ENCODE assay signal across 8 cellular contexts in genomic region chr21:32392299-32392879, GRCh38. TPM values are rescaled to one million over a fixed set of nuclear protein-coding genes. Genes with fewer than 3 reads are reported as not detected.
DNase-seq lines count a peak whose midpoint lies in the region; ATAC-seq and TF ChIP-seq lines count a peak whose summit lies in the region.

No MANE protein-coding gene starts in this region.

- no peaks in the 10 kb centered on the region for H3K9me2 ChIP-seq in SK-N-SH

- H3K4me1 Mint-ChIP-seq in Calu3 (ENCODE audit: low read depth, unreplicated experiment) (peaks cover 19% of the 10 kb centered on the region), HFFc6 (ENCODE audit: low read depth) (peaks cover 54% of the 10 kb centered on the region)

- H3K27ac ChIP-seq in SK-N-SH (ENCODE audit: low read depth in 2 of 2, low read length in 1 of 2) (peak overlapping the region; percentile 45 to 51; a peak in 3 of 4 replicates), esophagus muscularis mucosa (replicated peaks in 1 of 4) (peak overlapping the region; percentile 8 to 90 (median 84)), osteoblast (ENCODE audit: low read depth, low read length) (peak overlapping the region; percentile 78)

- TF ChIP-seq EP300 in SK-N-SH (IDR thresholded peaks at IDR 0.05; ENCODE audit: borderline replicate concordance in 1 of 2, low read depth in 1 of 2, low read length in 1 of 2) (no peak), esophagus muscularis mucosa (IDR thresholded peaks at IDR 0.05) (no peak)

- POLR2A ChIA-PET in SK-N-SH (lab: Yijun Ruan, JAX): no interaction called here

- H3K4me2 ChIP-seq in SK-N-SH: peak overlapping the region; percentile 97
- peak overlapping the region; percentile 98 for H3K4me2 ChIP-seq in osteoblast (ENCODE audit: insufficient read depth, low read length)

- intact Hi-C loops in Calu3 (cut with micrococcal nuclease; ENCODE audit: unreplicated experiment): no loop called here
- intact Hi-C loops in esophagus muscularis mucosa (cut with DNase I): no loop called here

- peaks cover 29% of the 10 kb centered on the region for H4K20me1 ChIP-seq in SK-N-SH (ENCODE audit: insufficient read depth)
- H4K20me1 ChIP-seq in osteoblast (ENCODE audit: insufficient read depth, low read length): peaks cover 26% of the 10 kb centered on the region

- H3K4me3 ChIP-seq in SK-N-SH (ENCODE audit: low read depth in 2 of 2, low read length in 1 of 2): peak overlapping the region; percentile 98 to 99
- H3K4me3 ChIP-seq in esophagus muscularis mucosa: peak overlapping the region; percentile 73 to 98 (median 96)
- H3K4me3 ChIP-seq in osteoblast (ENCODE audit: insufficient read depth, low read length): peak overlapping the region; percentile 86

- H3K4me1 ChIP-seq in SK-N-SH (ENCODE audit: control insufficient read depth in 1 of 2, insufficient read depth in 2 of 2, low read depth in 1 of 2, low read length in 1 of 2): peaks cover 6 to 37% of the 10 kb centered on the region in 2 experiments; a peak in 3 of 4 replicates
- H3K4me1 ChIP-seq in esophagus muscularis mucosa: peaks cover 22 to 46% (median 33%) of the 10 kb centered on the region in 4 donors
- peaks cover 37% of the 10 kb centered on the region for H3K4me1 ChIP-seq in osteoblast (ENCODE audit: insufficient read depth, low read length)

- H3K27me3 Mint-ChIP-seq in Calu3 (ENCODE audit: unreplicated experiment) (no peaks in the 10 kb centered on the region), HFFc6 (ENCODE audit: insufficient read depth) (0 out of 2 replicates have a peak, but pooled peaks cover 2% of the 10 kb centered on the region)

- H3K9me3 Mint-ChIP-seq in Calu3 (ENCODE audit: low read depth, unreplicated experiment): no peaks in the 10 kb centered on the region
- no peaks in the 10 kb centered on the region; the same call in 1 of the 2 replicates for H3K9me3 Mint-ChIP-seq in HFFc6

- 1% methylated on average over 16 of the region's 32 CpGs for WGBS in SK-N-SH (ENCODE audit: low lambda C conversion rate)
- WGBS in esophagus muscularis mucosa: 1% methylated on average over 13 of the region's 32 CpGs

- BruUV-seq in Calu3 (replicated peaks; lab: Mats Ljungman, UMichigan): no TSS peak

- TF ChIP-seq RAD21 in SK-N-SH (IDR thresholded peaks at IDR 0.05; ENCODE audit: low read length): no peak

- H3K9me3 ChIP-seq in SK-N-SH (no peaks in the 10 kb centered on the region), esophagus muscularis mucosa (no peaks in the 10 kb centered on the region), osteoblast (ENCODE audit: low read depth, low read length) (no peaks in the 10 kb centered on the region)

- TF ChIP-seq POLR2A in esophagus muscularis mucosa (IDR thresholded peaks at IDR 0.05; ENCODE audit: low read depth): no peak

- H3K36me3 ChIP-seq in SK-N-SH (replicated peaks in 1 of 2; ENCODE audit: control insufficient read depth in 1 of 2, insufficient read depth in 2 of 2, low read length in 1 of 2) (peaks cover 5 to 18% of the 10 kb centered on the region in 2 experiments), esophagus muscularis mucosa (peaks cover 0 to 19% (median 3%) of the 10 kb centered on the region in 4 donors), osteoblast (ENCODE audit: insufficient read depth, low read length) (peaks cover 8% of the 10 kb centered on the region)

- no peaks in the 10 kb centered on the region for H3K27me3 ChIP-seq in SK-N-SH (ENCODE audit: insufficient read depth)
- no peaks in the 10 kb centered on the region for H3K27me3 ChIP-seq in esophagus muscularis mucosa
- peaks cover 6% of the 10 kb centered on the region for H3K27me3 ChIP-seq in osteoblast (ENCODE audit: insufficient read depth, low read length)

- H2AFZ ChIP-seq in SK-N-SH (ENCODE audit: low read depth) (peak overlapping the region; percentile 97; the same call in 1 of the 2 replicates), osteoblast (ENCODE audit: low read length) (peak overlapping the region; percentile 56)

- peaks cover 4% of the 10 kb centered on the region for H3F3A ChIP-seq in SK-N-SH (replicated peaks; ENCODE audit: insufficient read depth)

- H3K36me3 Mint-ChIP-seq in Calu3 (ENCODE audit: insufficient read depth, unreplicated experiment) (peaks cover 27% of the 10 kb centered on the region), HFFc6 (ENCODE audit: low read depth) (peaks cover 26% of the 10 kb centered on the region)

- H3K27ac Mint-ChIP-seq in Calu3 (ENCODE audit: unreplicated experiment): peak overlapping the region; percentile 85
- peak overlapping the region; percentile 46 for H3K27ac Mint-ChIP-seq in HFFc6

- peak overlapping the region; percentile 73 for H3K9ac ChIP-seq in SK-N-SH

- no peak for ATAC-seq in GM18870 (IDR thresholded peaks at IDR 0.05; ENCODE audit: unreplicated experiment)

- CTCF ChIA-PET in Calu3 (lab: Charles Lee) (interaction anchor here (0.6 to 1.4 kb wide), 3 partner anchors 8 to 209 kb away, joined by 3 to 6 read pairs (median 4); no protein-coding TSS in a partner anchor), SK-N-SH (lab: Yijun Ruan, JAX) (interaction anchor here (1.0 to 2.1 kb wide), 4 partner anchors 10 to 209 kb away, joined by 3 to 15 read pairs (median 8); no protein-coding TSS in a partner anchor)

- TF ChIP-seq CTCF in Calu3 (IDR thresholded peaks at IDR 0.05; ENCODE audit: unreplicated experiment) (no peak), HFFc6 (IDR thresholded peaks at IDR 0.05) (no peak), SK-N-SH (IDR thresholded peaks at IDR 0.05) (no peak), esophagus muscularis mucosa (IDR thresholded peaks at IDR 0.05) (no peak), osteoblast (IDR thresholded peaks at IDR 0.05; ENCODE audit: extremely low read depth, low read depth, low read length) (no peak)

- H3K4me3 Mint-ChIP-seq in Calu3 (ENCODE audit: low read depth, unreplicated experiment) (peak overlapping the region; percentile 80), HFFc6 (peak overlapping the region; percentile 95)

- H3K79me2 ChIP-seq in SK-N-SH (ENCODE audit: insufficient read depth) (peaks cover 55% of the 10 kb centered on the region), osteoblast (ENCODE audit: insufficient read depth, low read length) (peaks cover 48% of the 10 kb centered on the region)

- DNase-seq in Calu3: no peak
- DNase-seq in HFFc6: no peak
- DNase-seq in SK-N-SH: no peak
- DNase-seq in esophagus muscularis mucosa (ENCODE audit: extremely low spot score): no peak
- DNase-seq in osteoblast (ENCODE audit: insufficient read length, low spot score, missing footprints): peak; percentile 68
- no peak for DNase-seq in GDM1 (lab: John Stamatoyannopoulos, UW)
- DNase-seq in pons (ENCODE audit: low spot score): no peak

TF ChIP-seq in SK-N-SH, 30 proteins besides CTCF, POLR2A, EP300 and RAD21:
- no peak for TF ChIP-seq MAX (IDR thresholded peaks at IDR 0.05; ENCODE audit: low read depth)
- TF ChIP-seq YY1 (IDR thresholded peaks at IDR 0.05; ENCODE audit: low read depth): 0 out of 2 replicates have a peak, but pooled peaks have one; percentile 31

RNA-seq across cellular contexts. Expression of gene URB1, which starts 0.4 kb away (rescaled TPM):
- 16.5 and 19.2 TPM in 2 replicates for total RNA-seq in Calu3 (2022)
- 10 to 100 TPM; 18.4 to 27.0 (median 22.4) TPM for total RNA-seq in HFFc6 (2021; fragmentation: NEBNext Ultra II Directional; extraction: Animal tissue kit (Norgen Biotek cat#: 25700))
- 9.9 and 12.5 TPM in 2 replicates for polyA plus RNA-seq in SK-N-SH (2012; rRNA removed)
- polyA plus RNA-seq in SK-N-SH (2012; cell fraction: cytosol; rRNA removed): 4.7 and 6.4 TPM in 2 replicates
- polyA plus RNA-seq in SK-N-SH (2012; cell fraction: nucleus; rRNA removed): 19.7 and 25.3 TPM in 2 replicates
- 10 to 100 TPM; 14.1 to 31.0 (median 22.4) TPM for total RNA-seq in esophagus muscularis mucosa
- 15.9 and 21.7 TPM in 2 replicates for total RNA-seq in osteoblast

RNA-seq across cellular contexts. Expression of gene EVA1C, which starts 20.1 kb away (rescaled TPM):
- total RNA-seq in Calu3 (2022) (1.4 and 3.1 TPM in 2 replicates), esophagus muscularis mucosa (10 to 100 TPM; 49.8 to 86.6 (median 64.6) TPM), osteoblast (5.0 and 8.0 TPM in 2 replicates)
- 10 to 100 TPM in 4 of 6 experiments, 1 to 10 TPM in 2; 2.7 to 13.8 (median 11.3) TPM for total RNA-seq in HFFc6 (2021; fragmentation: NEBNext Ultra II Directional; extraction: Animal tissue kit (Norgen Biotek cat#: 25700))
- 9.5 and 10.1 TPM in 2 replicates for polyA plus RNA-seq in SK-N-SH (2012; rRNA removed)
- 9.0 and 9.9 TPM in 2 replicates for polyA plus RNA-seq in SK-N-SH (2012; cell fraction: cytosol; rRNA removed)
- polyA plus RNA-seq in SK-N-SH (2012; cell fraction: nucleus; rRNA removed): 11.5 and 12.6 TPM in 2 replicates
